17 cellular contexts compared by ENCODE assay signal in the genomic region with DNA sequence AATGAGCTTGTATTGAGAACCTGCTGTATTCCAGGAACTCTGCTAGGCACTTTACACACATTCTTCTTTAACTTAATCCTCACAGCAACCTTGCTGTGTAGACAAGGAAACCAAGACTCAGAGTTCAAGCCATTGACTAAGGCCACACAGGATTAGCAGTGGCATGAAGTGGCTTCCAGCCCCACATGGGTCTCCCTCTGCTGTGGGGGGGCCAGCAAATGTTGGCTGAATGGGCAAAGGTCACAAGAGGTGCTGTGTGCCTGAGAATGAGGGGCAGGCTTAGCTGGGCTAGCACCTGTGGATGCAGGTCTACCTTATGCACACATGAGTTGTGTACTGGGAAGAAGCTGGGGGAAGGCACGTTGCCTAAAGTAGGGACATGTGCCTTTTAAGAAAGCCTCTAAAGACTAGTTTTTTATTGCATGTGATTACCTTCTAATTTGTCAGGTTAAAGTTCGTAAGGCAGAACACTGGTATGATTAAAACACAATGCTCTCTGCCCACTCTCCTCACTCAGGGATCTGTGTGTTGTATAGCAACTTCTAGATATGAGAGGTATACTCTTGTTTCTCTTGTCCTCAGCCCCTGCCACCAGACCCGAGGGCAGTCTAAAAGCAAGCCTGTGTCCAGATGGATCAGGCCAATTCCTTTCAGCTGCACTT. TPM values are rescaled to one million over a fixed set of nuclear protein-coding genes. Genes with fewer than 3 reads are reported as not detected.
DNase-seq lines count a peak whose midpoint lies in the region; ATAC-seq lines count a peak whose summit lies in the region.
"Had no signal": no experiment of that assay in that cellular context is flagged by ENCODE, and none has a peak within 500 bp of the region (broad histone marks: within the 10 kb centered on the region; RNA-seq: fewer than 3 reads in every experiment).

No MANE protein-coding gene starts in this region.

- no peak overlapping the region for H3K4me3 ChIP-seq in iPS-20b (ENCODE audit: low read length)
- H3K4me3 ChIP-seq: breast epithelium, right lobe of liver had no signal

- H3K4me1 ChIP-seq in iPS-20b (ENCODE audit: insufficient read depth, low read length) = peaks cover 35% of the 10 kb centered on the region

- no peak overlapping the region for H3K27ac ChIP-seq in iPS-20b (ENCODE audit: low read length)
- H3K27ac ChIP-seq: breast epithelium, right lobe of liver had no signal

- no peak for ATAC-seq in activated naive CD8-positive, alpha-beta T cell treated with anti-CD3 and anti-CD28 coated beads, Interleukin-2, amount 50 U/mL, for 24 hours
- no peak for ATAC-seq in HG03108 (IDR thresholded peaks at IDR 0.05; ENCODE audit: unreplicated experiment)
- no peak for ATAC-seq in GM19328 (IDR thresholded peaks at IDR 0.05; ENCODE audit: unreplicated experiment)

- H3K27ac Mint-ChIP-seq in activated naive CD8-positive, alpha-beta T cell = peak overlapping the region; percentile 87
- H3K27ac Mint-ChIP-seq in activated naive CD8-positive, alpha-beta T cell treated with anti-CD3 and anti-CD28 coated beads, Interleukin-2, amount 50 U/mL, for 24 hours = no peak overlapping the region
- H3K27ac Mint-ChIP-seq in activated CD4-positive, alpha-beta memory T cell treated with anti-CD3 and anti-CD28 coated beads, Interleukin-2, amount 10 ng/mL, durations not matched to agents 7 days and 5 days = peak overlapping the region; percentile 85
- H3K27ac Mint-ChIP-seq: type B pancreatic cell had no signal

- H3K27me3 Mint-ChIP-seq in activated naive CD8-positive, alpha-beta T cell = no peaks in the 10 kb centered on the region
- H3K27me3 Mint-ChIP-seq in activated naive CD8-positive, alpha-beta T cell treated with anti-CD3 and anti-CD28 coated beads, Interleukin-2, amount 50 U/mL, for 24 hours = no peaks in the 10 kb centered on the region
- H3K27me3 Mint-ChIP-seq in activated CD4-positive, alpha-beta memory T cell treated with anti-CD3 and anti-CD28 coated beads, Interleukin-2, amount 10 ng/mL, durations not matched to agents 7 days and 5 days = no peaks in the 10 kb centered on the region
- H3K27me3 Mint-ChIP-seq: type B pancreatic cell had no signal

- peak overlapping the region; percentile 70 for H3K4me3 Mint-ChIP-seq in activated naive CD8-positive, alpha-beta T cell
- H3K4me3 Mint-ChIP-seq in activated naive CD8-positive, alpha-beta T cell treated with anti-CD3 and anti-CD28 coated beads, Interleukin-2, amount 50 U/mL, for 24 hours = no peak overlapping the region
- H3K4me3 Mint-ChIP-seq in activated CD4-positive, alpha-beta memory T cell treated with anti-CD3 and anti-CD28 coated beads, Interleukin-2, amount 10 ng/mL, durations not matched to agents 7 days and 5 days = no peak overlapping the region
- H3K4me3 Mint-ChIP-seq: type B pancreatic cell had no signal

- no peaks in the 10 kb centered on the region for H3K36me3 Mint-ChIP-seq in activated naive CD8-positive, alpha-beta T cell
- H3K36me3 Mint-ChIP-seq in activated naive CD8-positive, alpha-beta T cell treated with anti-CD3 and anti-CD28 coated beads, Interleukin-2, amount 50 U/mL, for 24 hours (ENCODE audit: low read depth) = no peaks in the 10 kb centered on the region
- peaks cover 2% of the 10 kb centered on the region for H3K36me3 Mint-ChIP-seq in activated CD4-positive, alpha-beta memory T cell treated with anti-CD3 and anti-CD28 coated beads, Interleukin-2, amount 10 ng/mL, durations not matched to agents 7 days and 5 days (ENCODE audit: low read depth)
- H3K36me3 Mint-ChIP-seq: type B pancreatic cell had no signal

- peaks cover 75% of the 10 kb centered on the region for H3K4me1 Mint-ChIP-seq in activated naive CD8-positive, alpha-beta T cell (ENCODE audit: low read depth)
- peaks cover 72% of the 10 kb centered on the region for H3K4me1 Mint-ChIP-seq in activated naive CD8-positive, alpha-beta T cell treated with anti-CD3 and anti-CD28 coated beads, Interleukin-2, amount 50 U/mL, for 24 hours
- H3K4me1 Mint-ChIP-seq in activated CD4-positive, alpha-beta memory T cell treated with anti-CD3 and anti-CD28 coated beads, Interleukin-2, amount 10 ng/mL, durations not matched to agents 7 days and 5 days = peaks cover 59% of the 10 kb centered on the region

- no peaks in the 10 kb centered on the region for H3K27me3 ChIP-seq in iPS-20b (ENCODE audit: insufficient read depth, low read length)
- H3K27me3 ChIP-seq: breast epithelium, right lobe of liver had no signal

- H3K36me3 ChIP-seq in iPS-20b (ENCODE audit: insufficient read depth, low read depth, low read length) = no peaks in the 10 kb centered on the region
- H3K36me3 ChIP-seq: breast epithelium, right lobe of liver had no signal

- no peak for DNase-seq in activated naive CD8-positive, alpha-beta T cell treated with anti-CD3 and anti-CD28 coated beads, Interleukin-2, amount 50 U/mL, for 24 hours
- no peak for DNase-seq in activated CD4-positive, alpha-beta memory T cell treated with anti-CD3 and anti-CD28 coated beads, Interleukin-2, amount 10 ng/mL, durations not matched to agents 7 days and 5 days
- DNase-seq in stimulated activated naive CD4-positive, alpha-beta T cell treated with Interleukin-2 at 50 U/mL for 16 hours (lab: John Stamatoyannopoulos, UW) = no peak
- no peak for DNase-seq in NCI-H2196 (lab: John Stamatoyannopoulos, UW; ENCODE audit: unreplicated experiment)
- DNase-seq: activated effector memory CD4-positive, alpha-beta T cell treated with anti-CD3 and anti-CD28 coated beads, Interleukin-2, amount 50 U/mL, for 16 hours; effector CD4-positive, alpha-beta T cell; NCI-H2081 treated with DMSO at 0.1 percent for 48 hours; NCI-H82; right lobe of liver; RPMI8226; stimulated activated CD4-positive, alpha-beta T cell treated with anti-CD3 and anti-CD28 coated beads, Interleukin-2, amount 100 ng/mL, for 48 hours had no signal

- CTCF ChIA-PET in activated CD4-positive, alpha-beta memory T cell treated with anti-CD3 and anti-CD28 coated beads, Interleukin-2, amount 10 ng/mL, durations not matched to agents 7 days and 5 days (lab: Charles Lee) = interaction anchor here (0.6 to 2.5 kb wide), 6 partner anchors 9 to 128 kb away, joined by 3 to 16 read pairs (median 4); a partner anchor contains a TSS

- H3K9me3 Mint-ChIP-seq in activated naive CD8-positive, alpha-beta T cell (ENCODE audit: low read depth) = no peaks in the 10 kb centered on the region
- no peaks in the 10 kb centered on the region for H3K9me3 Mint-ChIP-seq in activated naive CD8-positive, alpha-beta T cell treated with anti-CD3 and anti-CD28 coated beads, Interleukin-2, amount 50 U/mL, for 24 hours
- H3K9me3 Mint-ChIP-seq in activated CD4-positive, alpha-beta memory T cell treated with anti-CD3 and anti-CD28 coated beads, Interleukin-2, amount 10 ng/mL, durations not matched to agents 7 days and 5 days = no peaks in the 10 kb centered on the region
- H3K9me3 Mint-ChIP-seq: type B pancreatic cell had no signal

- H3K9me3 ChIP-seq in iPS-20b (ENCODE audit: insufficient read depth, low read depth, low read length) = no peaks in the 10 kb centered on the region
- H3K9me3 ChIP-seq: breast epithelium, right lobe of liver had no signal

- POLR2A ChIA-PET in activated CD4-positive, alpha-beta memory T cell treated with anti-CD3 and anti-CD28 coated beads, Interleukin-2, amount 10 ng/mL, durations not matched to agents 7 days and 5 days (lab: Charles Lee) = interaction anchor here (3.8 to 7.0 kb wide), 2 partner anchors 11 to 22 kb away, joined by 11 to 68 read pairs; a partner anchor contains a TSS

- H3K9ac ChIP-seq in iPS-20b (ENCODE audit: low read depth, low read length) = 0 out of 2 replicates have a peak overlapping the region, but pooled peaks have one; percentile 3

RNA-seq across cellular contexts. Expression of a gene that starts 10.9 kb away (rescaled TPM):
- 10 to 100 TPM; 26.0 to 27.0 TPM for total RNA-seq in activated CD4-positive, alpha-beta memory T cell treated with anti-CD3 and anti-CD28 coated beads, Interleukin-2, amount 10 ng/mL, durations not matched to agents 7 days and 5 days

RNA-seq across cellular contexts. Expression of a gene that starts 19.2 kb away (rescaled TPM):
- 10 to 100 TPM; 13.9 to 15.9 TPM for total RNA-seq in activated CD4-positive, alpha-beta memory T cell treated with anti-CD3 and anti-CD28 coated beads, Interleukin-2, amount 10 ng/mL, durations not matched to agents 7 days and 5 days

RNA-seq across cellular contexts. Expression of a gene that starts 46.0 kb away (rescaled TPM):
- 10 to 100 TPM; 38.1 to 38.4 TPM for total RNA-seq in activated CD4-positive, alpha-beta memory T cell treated with anti-CD3 and anti-CD28 coated beads, Interleukin-2, amount 10 ng/mL, durations not matched to agents 7 days and 5 days
